9 cellular contexts compared by ENCODE assay signal in the genomic region with DNA sequence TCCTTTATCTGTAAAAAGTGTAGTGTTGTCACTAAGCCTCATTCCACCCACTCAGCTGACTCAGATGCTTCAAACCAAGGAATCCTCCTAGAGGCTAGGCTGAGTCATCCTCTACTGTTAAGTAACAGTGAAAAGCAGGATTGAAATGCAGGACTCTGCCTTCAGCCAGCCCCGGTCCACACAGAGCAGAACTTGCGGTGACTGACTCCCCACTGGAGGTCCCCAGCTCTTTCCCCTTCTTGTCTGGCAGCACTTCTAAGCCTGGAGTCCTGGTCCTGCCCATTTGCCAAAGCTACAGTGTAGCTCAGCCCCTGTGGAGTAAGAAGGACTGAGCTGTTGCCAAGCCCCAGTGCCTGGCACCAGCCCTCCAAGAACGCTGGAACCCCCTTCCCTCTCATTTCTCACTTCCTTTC. TPM values are rescaled to one million over a fixed set of nuclear protein-coding genes. Genes with fewer than 3 reads are reported as not detected.
DNase-seq lines count a peak whose midpoint lies in the region; ATAC-seq, FAIRE-seq and TF ChIP-seq lines count a peak whose summit lies in the region.
"Had no signal": no experiment of that assay in that cellular context is flagged by ENCODE, and none has a peak within 500 bp of the region (broad histone marks: within the 10 kb centered on the region; RNA-seq: fewer than 3 reads in every experiment).

No MANE protein-coding gene starts in this region.

- TF ChIP-seq POLR2A in endothelial cell of umbilical vein (IDR thresholded peaks at IDR 0.05; ENCODE audit: low read depth, low read length): no peak

- no peak overlapping the region for H3K4me2 ChIP-seq in GM23338
- no peak overlapping the region for H3K4me2 ChIP-seq in endothelial cell of umbilical vein (ENCODE audit: insufficient read depth, low read length)

- dilution Hi-C loops in endothelial cell of umbilical vein (cut with MboI; ENCODE audit: extremely low pct_ligation_motif_present, low sequenced_read_pairs): no loop called here

- no peaks in the 10 kb centered on the region for H3K9me3 ChIP-seq in endothelial cell of umbilical vein (replicated peaks; ENCODE audit: control insufficient read depth, insufficient read depth, low read length)
- no peaks in the 10 kb centered on the region for H3K9me3 ChIP-seq in naive thymus-derived CD4-positive, alpha-beta T cell (ENCODE audit: control insufficient read depth in 2 of 3, low read length in 3 of 3)

- no peaks in the 10 kb centered on the region for H3K9me1 ChIP-seq in endothelial cell of umbilical vein (replicated peaks; ENCODE audit: control insufficient read depth, extremely low read depth, insufficient read depth, low read length)

- no peaks in the 10 kb centered on the region for H3F3A ChIP-seq in GM23338 (replicated peaks; ENCODE audit: low read depth)

- no peak overlapping the region for H3K4me3 Mint-ChIP-seq in GM23338
- no peak overlapping the region for H3K4me3 Mint-ChIP-seq in naive thymus-derived CD4-positive, alpha-beta T cell
- H3K4me3 Mint-ChIP-seq: IgD-negative memory B cell had no signal

- H3K9me2 ChIP-seq in GM23338 (ENCODE audit: insufficient read depth): 0 out of 2 replicates have a peak, but pooled peaks cover 5% of the 10 kb centered on the region

- H3K4me3 ChIP-seq in GM23338 (no peak overlapping the region), endothelial cell of umbilical vein (replicated peaks in 1 of 3; ENCODE audit: insufficient read depth in 1 of 3, low read depth in 1 of 3, low read length in 3 of 3) (no peak overlapping the region)
- H3K4me3 ChIP-seq in naive thymus-derived CD4-positive, alpha-beta T cell (ENCODE audit: low read length): no peak overlapping the region

- TF ChIP-seq CTCF in GM23338 (conservative IDR thresholded peaks at IDR 0.05; ENCODE audit: low read depth in 2 of 2) (no peak), endothelial cell of umbilical vein (IDR thresholded peaks at IDR 0.05; ENCODE audit: extremely low read depth in 1 of 2, insufficient read depth in 1 of 2, low read depth in 1 of 2, low read length in 2 of 2) (no peak)

- FAIRE-seq in endothelial cell of umbilical vein (lab: Jason Lieb, UNC): no peak

- no TSS peak for BruUV-seq in endothelial cell of umbilical vein (replicated peaks; lab: Mats Ljungman, UMichigan)

- H3K79me2 ChIP-seq in GM23338 (replicated peaks; ENCODE audit: insufficient read depth) (no peaks in the 10 kb centered on the region), endothelial cell of umbilical vein (ENCODE audit: control insufficient read depth, insufficient read depth, low read length) (no peaks in the 10 kb centered on the region)

- no peaks in the 10 kb centered on the region for H3K9me3 Mint-ChIP-seq in GM23338
- H3K9me3 Mint-ChIP-seq in naive thymus-derived CD4-positive, alpha-beta T cell: peaks cover 0 to 1% (median 0%) of the 10 kb centered on the region in 11 donors

- H3K36me3 ChIP-seq in GM23338 (ENCODE audit: insufficient read depth) (no peaks in the 10 kb centered on the region), endothelial cell of umbilical vein (ENCODE audit: control insufficient read depth in 2 of 2, extremely low read depth in 1 of 2, insufficient read depth in 2 of 2, low read length in 2 of 2) (no peaks in the 10 kb centered on the region)
- no peaks in the 10 kb centered on the region for H3K36me3 ChIP-seq in naive thymus-derived CD4-positive, alpha-beta T cell (ENCODE audit: control insufficient read depth in 2 of 3, insufficient read depth in 3 of 3, low read length in 3 of 3)

- no peak overlapping the region for H3K27ac ChIP-seq in GM23338 (ENCODE audit: low read depth)
- H3K27ac ChIP-seq in endothelial cell of umbilical vein (ENCODE audit: insufficient read depth, low read depth, low read length): no peak overlapping the region
- H3K27ac ChIP-seq in naive thymus-derived CD4-positive, alpha-beta T cell (ENCODE audit: low read depth, low read length): no peak overlapping the region

- intact Hi-C loops in endothelial cell of umbilical vein (cut with micrococcal nuclease) (no loop called here), posterior vena cava (cut with DNase I) (no loop called here)
- intact Hi-C loops in naive thymus-derived CD4-positive, alpha-beta T cell (cut with micrococcal nuclease): no loop called here

- peaks cover 7% of the 10 kb centered on the region; the same call in 1 of the 2 replicates for H3K4me1 ChIP-seq in GM23338 (ENCODE audit: insufficient read depth)
- peaks cover 2% of the 10 kb centered on the region for H3K4me1 ChIP-seq in endothelial cell of umbilical vein (ENCODE audit: control insufficient read depth, extremely low read depth, insufficient read depth, low read length)
- no peaks in the 10 kb centered on the region for H3K4me1 ChIP-seq in naive thymus-derived CD4-positive, alpha-beta T cell (ENCODE audit: control insufficient read depth in 2 of 2, insufficient read depth in 2 of 2, low read length in 2 of 2)

- H3K27me3 ChIP-seq in GM23338 (ENCODE audit: insufficient read depth): peaks cover 16% of the 10 kb centered on the region; the same call in 1 of the 2 replicates
- H3K27me3 ChIP-seq in endothelial cell of umbilical vein (ENCODE audit: control insufficient read depth in 2 of 2, insufficient read depth in 2 of 2, low read length in 2 of 2): no peaks in the 10 kb centered on the region
- no peaks in the 10 kb centered on the region for H3K27me3 ChIP-seq in naive thymus-derived CD4-positive, alpha-beta T cell (ENCODE audit: control insufficient read depth in 2 of 2, insufficient read depth in 2 of 2, low read length in 2 of 2)

- H2AFZ ChIP-seq in GM23338 (peak overlapping the region; percentile 23; the same call in 1 of the 2 replicates), endothelial cell of umbilical vein (ENCODE audit: low read depth, low read length) (peak overlapping the region; percentile 65)

- H3K4me1 Mint-ChIP-seq in GM23338: peaks cover 13% of the 10 kb centered on the region
- peaks cover 0 to 9% (median 0%) of the 10 kb centered on the region in 7 donors for H3K4me1 Mint-ChIP-seq in naive thymus-derived CD4-positive, alpha-beta T cell

- DNase-seq in GM23338 (ENCODE audit: low spot score): no peak
- peak; percentile 96 for DNase-seq in SIG-M5 treated with dmso at 0.1 percent for 504 hours (lab: John Stamatoyannopoulos, UW; ENCODE audit: unreplicated experiment)
- peak; percentile 53 for DNase-seq in endothelial cell of umbilical vein (ENCODE audit: low read depth, low spot score)
- DNase-seq in naive thymus-derived CD4-positive, alpha-beta T cell: peak in 1 of 9 donors; percentile 53
- DNase-seq in posterior vena cava (ENCODE audit: low spot score): no peak

- H3K27me3 Mint-ChIP-seq in GM23338 (ENCODE audit: insufficient read depth, low read depth, poor library complexity): peaks cover 45% of the 10 kb centered on the region
- peaks cover 0 to 9% (median 2%) of the 10 kb centered on the region in 5 donors for H3K27me3 Mint-ChIP-seq in naive thymus-derived CD4-positive, alpha-beta T cell
- H3K27me3 Mint-ChIP-seq: IgD-negative memory B cell had no signal

- no peak overlapping the region for H3K9ac ChIP-seq in endothelial cell of umbilical vein (replicated peaks; ENCODE audit: extremely low read depth, insufficient read depth, low read length)

- H3K27ac Mint-ChIP-seq in GM23338: no peak overlapping the region
- no peak overlapping the region for H3K27ac Mint-ChIP-seq in naive thymus-derived CD4-positive, alpha-beta T cell
- H3K27ac Mint-ChIP-seq: IgD-negative memory B cell had no signal

- POLR2A ChIA-PET in endothelial cell of umbilical vein (lab: Charles Lee): no interaction called here
- POLR2A ChIA-PET in naive thymus-derived CD4-positive, alpha-beta T cell (lab: Charles Lee): no interaction called here

- ATAC-seq in GM23338 (peak; percentile 53), GM19023 (IDR thresholded peaks at IDR 0.05; ENCODE audit: unreplicated experiment) (no peak), HG03378 (IDR thresholded peaks at IDR 0.05; ENCODE audit: unreplicated experiment) (no peak), GM19351 (IDR thresholded peaks at IDR 0.05; ENCODE audit: unreplicated experiment) (no peak)
- peak; percentile 78 for ATAC-seq in naive thymus-derived CD4-positive, alpha-beta T cell

- CTCF ChIA-PET in endothelial cell of umbilical vein (lab: Charles Lee): interaction anchor here (0.8 to 1.3 kb wide), 5 partner anchors 9 to 105 kb away, joined by 3 to 7 read pairs (median 4); no protein-coding TSS in a partner anchor
- CTCF ChIA-PET in naive thymus-derived CD4-positive, alpha-beta T cell (lab: Charles Lee): no interaction called here

- H4K20me1 ChIP-seq in GM23338 (replicated peaks; ENCODE audit: insufficient read depth) (no peaks in the 10 kb centered on the region), endothelial cell of umbilical vein (replicated peaks; ENCODE audit: control insufficient read depth, extremely low read depth, insufficient read depth, low read length) (no peaks in the 10 kb centered on the region)

- H3K36me3 Mint-ChIP-seq in GM23338 (ENCODE audit: low read depth): no peaks in the 10 kb centered on the region
- H3K36me3 Mint-ChIP-seq in naive thymus-derived CD4-positive, alpha-beta T cell: no peaks in the 10 kb centered on the region
- H3K36me3 Mint-ChIP-seq: IgD-negative memory B cell had no signal

RNA-seq across cellular contexts. Expression of a gene that starts 1.7 kb away (rescaled TPM):
- total RNA-seq in GM23338 (2014; rRNA removed; shearing (Covaris generic)): not detected in 2 replicates
- polyA plus RNA-seq in GM23338 (2016; fragmentation: Nextera tagmentation; extraction: Ambion mirVana) (not detected in 2 replicates), endothelial cell of umbilical vein (0.15 and 0.51 TPM in 2 replicates)
- total RNA-seq in endothelial cell of umbilical vein (not detected in 2 replicates), posterior vena cava (1 to 10 TPM; 3.2 to 9.2 TPM)
- polyA plus RNA-seq in endothelial cell of umbilical vein (2011; cell fraction: cytosol; rRNA removed): 0.08 and 0.09 TPM in 2 replicates
- polyA plus RNA-seq in endothelial cell of umbilical vein (2011; cell fraction: nucleus; rRNA removed): 0.16 and 0.31 TPM in 2 replicates
- 0.16 TPM in 1 of 2 replicates, not detected in the other for polyA plus RNA-seq in endothelial cell of umbilical vein (2012)
- polyA minus RNA-seq in endothelial cell of umbilical vein: 0.19 TPM in 1 of 2 replicates, not detected in the other
- polyA minus RNA-seq in endothelial cell of umbilical vein (2011; cell fraction: cytosol; rRNA and poly(A)+ RNA removed): not detected
- polyA minus RNA-seq in endothelial cell of umbilical vein (2011; cell fraction: nucleus; rRNA and poly(A)+ RNA removed): not detected in 2 replicates
- under 1 TPM in 3 of 5 experiments, not detected in 2; 0.24 to 0.76 (median 0.35) TPM for total RNA-seq in naive thymus-derived CD4-positive, alpha-beta T cell
- not detected for polyA plus RNA-seq in naive thymus-derived CD4-positive, alpha-beta T cell
- polyA plus RNA-seq: IgD-negative memory B cell had no signal

RNA-seq across cellular contexts. Expression of a gene that starts 22.2 kb away (rescaled TPM):
- not detected in 2 replicates for total RNA-seq in GM23338 (2014; rRNA removed; shearing (Covaris generic))
- polyA plus RNA-seq in GM23338 (2016; fragmentation: Nextera tagmentation; extraction: Ambion mirVana): not detected in 2 replicates
- not detected in 2 replicates for total RNA-seq in endothelial cell of umbilical vein
- 0.11 and 0.17 TPM in 2 replicates for polyA plus RNA-seq in endothelial cell of umbilical vein
- 0.07 and 0.08 TPM in 2 replicates for polyA plus RNA-seq in endothelial cell of umbilical vein (2011; cell fraction: cytosol; rRNA removed)
- not detected in 2 replicates for polyA plus RNA-seq in endothelial cell of umbilical vein (2011; cell fraction: nucleus; rRNA removed)
- polyA plus RNA-seq in endothelial cell of umbilical vein (2012): 0.11 TPM in 1 of 2 replicates, not detected in the other
- polyA minus RNA-seq in endothelial cell of umbilical vein: not detected in 2 replicates
- polyA minus RNA-seq in endothelial cell of umbilical vein (2011; cell fraction: cytosol; rRNA and poly(A)+ RNA removed): not detected
- not detected in 2 replicates for polyA minus RNA-seq in endothelial cell of umbilical vein (2011; cell fraction: nucleus; rRNA and poly(A)+ RNA removed)
- not detected for total RNA-seq in naive thymus-derived CD4-positive, alpha-beta T cell
- not detected for polyA plus RNA-seq in naive thymus-derived CD4-positive, alpha-beta T cell
- not detected for total RNA-seq in posterior vena cava
- polyA plus RNA-seq: IgD-negative memory B cell had no signal

RNA-seq across cellular contexts. Expression of a gene that starts 51.5 kb away (rescaled TPM):
- not detected in 2 replicates for total RNA-seq in GM23338 (2014; rRNA removed; shearing (Covaris generic))
- polyA plus RNA-seq in GM23338 (2016; fragmentation: Nextera tagmentation; extraction: Ambion mirVana) (not detected in 2 replicates), endothelial cell of umbilical vein (not detected in 2 replicates)
- total RNA-seq in endothelial cell of umbilical vein (not detected in 2 replicates), posterior vena cava (1 to 10 TPM; 1.8 to 4.3 TPM)
- not detected in 2 replicates for polyA plus RNA-seq in endothelial cell of umbilical vein (2011; cell fraction: cytosol; rRNA removed)
- polyA plus RNA-seq in endothelial cell of umbilical vein (2011; cell fraction: nucleus; rRNA removed): not detected in 2 replicates
- polyA plus RNA-seq in endothelial cell of umbilical vein (2012): not detected in 2 replicates
- polyA minus RNA-seq in endothelial cell of umbilical vein: not detected in 2 replicates
- not detected for polyA minus RNA-seq in endothelial cell of umbilical vein (2011; cell fraction: cytosol; rRNA and poly(A)+ RNA removed)
- polyA minus RNA-seq in endothelial cell of umbilical vein (2011; cell fraction: nucleus; rRNA and poly(A)+ RNA removed): not detected in 2 replicates
- total RNA-seq in naive thymus-derived CD4-positive, alpha-beta T cell: 1 to 10 TPM in 2 of 5 experiments, under 1 TPM in 2, not detected in 1; 0.22 to 2.8 (median 0.72) TPM
- not detected for polyA plus RNA-seq in naive thymus-derived CD4-positive, alpha-beta T cell

RNA-seq across cellular contexts. Expression of a gene that starts 58.2 kb away (rescaled TPM):
- total RNA-seq in GM23338 (2014; rRNA removed; shearing (Covaris generic)): not detected in 2 replicates
- polyA plus RNA-seq in GM23338 (2016; fragmentation: Nextera tagmentation; extraction: Ambion mirVana) (not detected in 2 replicates), endothelial cell of umbilical vein (0.08 and 0.10 TPM in 2 replicates)
- total RNA-seq in endothelial cell of umbilical vein (0.12 and 0.20 TPM in 2 replicates), posterior vena cava (not detected)
- 0.06 and 0.10 TPM in 2 replicates for polyA plus RNA-seq in endothelial cell of umbilical vein (2011; cell fraction: cytosol; rRNA removed)
- polyA plus RNA-seq in endothelial cell of umbilical vein (2011; cell fraction: nucleus; rRNA removed): 0.56 and 0.97 TPM in 2 replicates
- 0.14 and 0.28 TPM in 2 replicates for polyA plus RNA-seq in endothelial cell of umbilical vein (2012)
- 1.3 TPM in 1 of 2 replicates, not detected in the other for polyA minus RNA-seq in endothelial cell of umbilical vein
- not detected for polyA minus RNA-seq in endothelial cell of umbilical vein (2011; cell fraction: cytosol; rRNA and poly(A)+ RNA removed)
- polyA minus RNA-seq in endothelial cell of umbilical vein (2011; cell fraction: nucleus; rRNA and poly(A)+ RNA removed): not detected in 2 replicates
- not detected for total RNA-seq in naive thymus-derived CD4-positive, alpha-beta T cell
- polyA plus RNA-seq in naive thymus-derived CD4-positive, alpha-beta T cell: not detected
- polyA plus RNA-seq: IgD-negative memory B cell had no signal

Comparison
In these comparisons a context has a peak if more than half of its experiments do, and no peak if none do; other contexts are left out.
1. ATAC-seq: peak in GM23338 (single experiment) and naive thymus-derived CD4-positive, alpha-beta T cell (single experiment); none in GM19023 (single experiment), HG03378 (single experiment) and GM19351 (single experiment).
2. DNase-seq: peak in SIG-M5 treated with dmso at 0.1 percent for 504 hours (single experiment) and endothelial cell of umbilical vein (single experiment); none in GM23338 (single experiment) and posterior vena cava (single experiment).